ENCODE assay signal across 8 cellular contexts in the genomic region with DNA sequence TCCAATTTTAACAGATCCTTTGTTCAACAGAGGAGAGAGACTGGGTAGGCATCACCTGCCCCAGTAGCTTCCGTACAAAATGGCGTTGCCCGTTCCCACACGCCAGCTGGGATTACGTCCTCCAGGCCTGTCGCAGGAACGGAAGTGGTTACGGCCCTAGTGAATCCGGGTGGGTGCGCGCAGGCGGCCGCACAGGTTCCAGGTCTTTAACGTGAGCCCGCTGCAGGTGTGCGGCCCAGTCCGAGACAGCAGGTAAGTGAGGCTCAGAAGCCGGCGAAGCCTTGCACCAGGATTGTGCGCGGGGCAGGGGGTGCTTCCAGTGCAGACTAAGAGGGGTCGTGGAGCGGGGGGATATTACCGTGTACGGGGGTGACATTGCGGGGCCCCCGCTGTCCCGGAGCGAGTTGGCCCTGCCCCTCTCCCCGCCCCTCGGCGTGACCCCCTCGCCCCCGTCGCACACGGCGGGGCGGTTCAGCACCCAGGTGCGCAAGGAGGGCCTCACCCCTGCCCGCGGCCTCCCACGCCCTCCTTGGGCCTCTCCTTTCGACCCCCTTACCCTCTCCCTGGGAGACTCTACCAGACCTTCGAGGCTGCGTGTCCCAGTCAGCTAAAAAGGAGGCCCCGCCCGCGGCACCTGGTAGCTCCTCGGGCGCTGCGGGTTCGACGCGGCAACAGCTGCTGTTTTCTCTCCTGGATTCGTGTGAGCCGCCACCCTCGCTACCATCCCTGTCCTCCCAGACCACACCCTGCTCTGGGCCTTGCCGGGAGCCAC. TPM values are rescaled to one million over a fixed set of nuclear protein-coding genes. Genes with fewer than 3 reads are reported as not detected.
DNase-seq lines count a peak whose midpoint lies in the region; ATAC-seq, FAIRE-seq and TF ChIP-seq lines count a peak whose summit lies in the region.

A gene with protein sequence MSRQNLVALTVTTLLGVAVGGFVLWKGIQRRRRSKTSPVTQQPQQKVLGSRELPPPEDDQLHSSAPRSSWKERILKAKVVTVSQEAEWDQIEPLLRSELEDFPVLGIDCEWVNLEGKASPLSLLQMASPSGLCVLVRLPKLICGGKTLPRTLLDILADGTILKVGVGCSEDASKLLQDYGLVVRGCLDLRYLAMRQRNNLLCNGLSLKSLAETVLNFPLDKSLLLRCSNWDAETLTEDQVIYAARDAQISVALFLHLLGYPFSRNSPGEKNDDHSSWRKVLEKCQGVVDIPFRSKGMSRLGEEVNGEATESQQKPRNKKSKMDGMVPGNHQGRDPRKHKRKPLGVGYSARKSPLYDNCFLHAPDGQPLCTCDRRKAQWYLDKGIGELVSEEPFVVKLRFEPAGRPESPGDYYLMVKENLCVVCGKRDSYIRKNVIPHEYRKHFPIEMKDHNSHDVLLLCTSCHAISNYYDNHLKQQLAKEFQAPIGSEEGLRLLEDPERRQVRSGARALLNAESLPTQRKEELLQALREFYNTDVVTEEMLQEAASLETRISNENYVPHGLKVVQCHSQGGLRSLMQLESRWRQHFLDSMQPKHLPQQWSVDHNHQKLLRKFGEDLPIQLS (plus strand): TSS at position 159 of the 772 bp plus-strand sequence. CDS start 17,973 bp downstream, outside the sequence.

- intact Hi-C loops in activated CD4-positive, alpha-beta T cell treated with anti-CD3 and anti-CD28 coated beads for 36 hours (cut with DNase I, micrococcal nuclease): loop anchor here (1.0 to 5.0 kb wide), 8 partner anchors 38 to 1374 kb away; partner anchors contain the start of genes DCAF5 (in 2 of the 2), ERH (in 2 of the 2), SLC39A9 (in 2 of the 2) and RAD51B (in 1 of the 2)

- H3K36me3 Mint-ChIP-seq in activated CD4-positive, alpha-beta T cell treated with anti-CD3 and anti-CD28 coated beads for 36 hours (ENCODE audit: low read depth): no peaks in the 10 kb centered on the region

- WGBS in A549 (ENCODE audit: missing lambda C conversion rate): 2% methylated on average over 23 of the region's 58 CpGs

- H3K4me3 ChIP-seq in A549 (peak within 1 kb of the TSS; percentile 70), choroid plexus epithelial cell (ENCODE audit: low read depth, low read length) (peak within 1 kb of the TSS; percentile 95), kidney epithelial cell (ENCODE audit: low read depth, low read length) (peak within 1 kb of the TSS; percentile 98)

- no peak for TF ChIP-seq CTCF in A549 (IDR thresholded peaks at IDR 0.05)
- no peak for TF ChIP-seq CTCF in choroid plexus epithelial cell (conservative IDR thresholded peaks at IDR 0.05; ENCODE audit: low read depth, low read length)
- TF ChIP-seq CTCF in kidney epithelial cell (IDR thresholded peaks at IDR 0.05; ENCODE audit: insufficient read depth, low read length, poor library complexity, severe bottlenecking): no peak

- H3K27ac Mint-ChIP-seq in activated CD4-positive, alpha-beta T cell treated with anti-CD3 and anti-CD28 coated beads for 36 hours: peak within 1 kb of the TSS; percentile 91

- H3K4me3 Mint-ChIP-seq in activated CD4-positive, alpha-beta T cell treated with anti-CD3 and anti-CD28 coated beads for 36 hours: peak within 1 kb of the TSS; percentile 92

- no peaks in the 10 kb centered on the region for H3K36me3 ChIP-seq in kidney epithelial cell (ENCODE audit: control insufficient read depth, insufficient read depth, low read length)

- DNase-seq in A549 (ENCODE audit: low read depth in 1 of 2, low spot score in 1 of 2) (peak; percentile 94 to 97), NCI-H2227 (lab: John Stamatoyannopoulos, UW; ENCODE audit: unreplicated experiment) (peak; percentile 95), choroid plexus epithelial cell (ENCODE audit: low read depth) (peak; percentile 83), kidney epithelial cell (ENCODE audit: low read depth) (peak; percentile 62)
- peak; percentile 90 for DNase-seq in activated CD4-positive, alpha-beta T cell treated with anti-CD3 and anti-CD28 coated beads for 36 hours
- peak; percentile 68 to 75 for DNase-seq in stimulated activated CD4-positive, alpha-beta T cell treated with anti-CD3 and anti-CD28 coated beads, Interleukin-15, amount 100 ng/mL, for 48 hours (ENCODE audit: low read depth in 2 of 2)

- CTCF ChIA-PET in A549 (lab: Yijun Ruan, JAX): interaction anchor here (1.0 to 2.1 kb wide), 4 partner anchors 14 to 62 kb away, joined by 3 to 12 read pairs (median 3); no protein-coding TSS in a partner anchor
- CTCF ChIA-PET in activated CD4-positive, alpha-beta T cell treated with anti-CD3 and anti-CD28 coated beads for 36 hours (lab: Charles Lee): interaction anchor here (0.5 to 2.2 kb wide), 16 partner anchors 13 to 264 kb away, joined by 3 to 16 read pairs (median 3); no protein-coding TSS in a partner anchor

- peak; percentile 84 for FAIRE-seq in A549 (lab: Jason Lieb, UNC)

- no peaks in the 10 kb centered on the region for H3K9me3 Mint-ChIP-seq in activated CD4-positive, alpha-beta T cell treated with anti-CD3 and anti-CD28 coated beads for 36 hours (ENCODE audit: low read depth)

- peaks cover 25% of the 10 kb centered on the region for H3K4me1 Mint-ChIP-seq in activated CD4-positive, alpha-beta T cell treated with anti-CD3 and anti-CD28 coated beads for 36 hours

- peaks cover 6% of the 10 kb centered on the region; the same call in 2 of the 3 replicates for H3K4me1 ChIP-seq in A549

- H3K27ac ChIP-seq in A549: peak within 1 kb of the TSS; percentile 87 to 94

- no peaks in the 10 kb centered on the region for H3K27me3 ChIP-seq in kidney epithelial cell (ENCODE audit: control insufficient read depth, insufficient read depth, low read length)

- H3K27me3 Mint-ChIP-seq in activated CD4-positive, alpha-beta T cell treated with anti-CD3 and anti-CD28 coated beads for 36 hours: no peaks in the 10 kb centered on the region

- ATAC-seq in A549: peak; percentile 99
- ATAC-seq in GM18868 (IDR thresholded peaks at IDR 0.05; ENCODE audit: unreplicated experiment): peak; percentile 90
- peak; percentile 82 for ATAC-seq in HG03135 (IDR thresholded peaks at IDR 0.05; ENCODE audit: unreplicated experiment)
- ATAC-seq in activated CD4-positive, alpha-beta T cell treated with anti-CD3 and anti-CD28 coated beads for 36 hours: peak; percentile 93

- no peaks in the 10 kb centered on the region for H3K9me3 ChIP-seq in A549

- H3K4me2 ChIP-seq in A549: peak within 1 kb of the TSS; percentile 82

- TF ChIP-seq RAD21 in A549 (conservative IDR thresholded peaks at IDR 0.05 in 1 of 2, IDR thresholded peaks at IDR 0.05 in 1 of 2): no peak; a peak in 1 of 5 replicates

- TF ChIP-seq POLR2A in A549 (IDR thresholded peaks at IDR 0.05; ENCODE audit: low read length): peak; percentile 22

- TF ChIP-seq EP300 in A549 (IDR thresholded peaks at IDR 0.05): no peak

- POLR2A ChIA-PET in A549 (lab: Yijun Ruan, JAX): interaction anchor here (0.6 to 2.1 kb wide), 8 partner anchors 11 to 222 kb away, joined by 3 to 14 read pairs (median 4); partner anchors contain the start of genes DCAF5, ERH and SLC39A9
- POLR2A ChIA-PET in activated CD4-positive, alpha-beta T cell treated with anti-CD3 and anti-CD28 coated beads for 36 hours (lab: Charles Lee): interaction anchor here (0.6 to 1.1 kb wide), 2 partner anchors 10 to 207 kb away, joined by 4 to 6 read pairs; partner anchors contain the start of genes ERH and SLC39A9

TF ChIP-seq in A549, 52 proteins besides CTCF, POLR2A, EP300 and RAD21 (continues in another document):
- TF ChIP-seq NR3C1 (IDR thresholded peaks at IDR 0.05): no peak
- TF ChIP-seq TP53 (CRISPR knock-in tag; IDR thresholded peaks at IDR 0.05): no peak
- TF ChIP-seq, protein P1, sequence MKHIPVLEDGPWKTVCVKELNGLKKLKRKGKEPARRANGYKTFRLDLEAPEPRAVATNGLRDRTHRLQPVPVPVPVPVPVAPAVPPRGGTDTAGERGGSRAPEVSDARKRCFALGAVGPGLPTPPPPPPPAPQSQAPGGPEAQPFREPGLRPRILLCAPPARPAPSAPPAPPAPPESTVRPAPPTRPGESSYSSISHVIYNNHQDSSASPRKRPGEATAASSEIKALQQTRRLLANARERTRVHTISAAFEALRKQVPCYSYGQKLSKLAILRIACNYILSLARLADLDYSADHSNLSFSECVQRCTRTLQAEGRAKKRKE (CRISPR knock-in tag; IDR thresholded peaks at IDR 0.05; ENCODE audit: low read depth): no peak
- TF ChIP-seq REST (IDR thresholded peaks at IDR 0.05): no peak
- peak; percentile 74; the same call in 1 of the 2 replicates for TF ChIP-seq MAZ (IDR thresholded peaks at IDR 0.05; ENCODE audit: borderline replicate concordance, low read depth, low read length)
- no peak for TF ChIP-seq EHF (CRISPR knock-in tag; IDR thresholded peaks at IDR 0.05)

RNA-seq across cellular contexts. Expression of the gene that starts here (rescaled TPM):
- polyA plus RNA-seq in A549 (2011; rRNA removed) (22.1 and 22.3 TPM in 2 replicates), A549 (2017; fragmentation: RNase III; extraction: RNeasy Plus Mini Kit Qiagen cat#74134 plus additional on column Dnase treatment) (11.3 to 15.5 TPM (median 13.9 TPM) in 3 replicates)
- polyA plus RNA-seq in A549 (2012; cell fraction: cytosol; rRNA removed): 4.9 and 6.4 TPM in 2 replicates
- 7.8 and 9.6 TPM in 2 replicates for polyA plus RNA-seq in A549 (2012; cell fraction: nucleus; rRNA removed)
- 18.8 and 21.3 TPM in 2 replicates for polyA minus RNA-seq in A549 (2011; rRNA and poly(A)+ RNA removed)
- total RNA-seq in activated CD4-positive, alpha-beta T cell treated with anti-CD3 and anti-CD28 coated beads for 36 hours: 10 to 100 TPM; 10.8 to 14.5 TPM
- 27.9 and 34.2 TPM in 2 replicates for total RNA-seq in kidney epithelial cell

Comparison
In these comparisons a context has a peak if more than half of its experiments do, and no peak if none do; other contexts are left out.
1. Peak in every context shown above with its lines: DNase-seq, ATAC-seq, H3K4me3 ChIP-seq and H3K27ac ChIP-seq.